In the genomic region with DNA sequence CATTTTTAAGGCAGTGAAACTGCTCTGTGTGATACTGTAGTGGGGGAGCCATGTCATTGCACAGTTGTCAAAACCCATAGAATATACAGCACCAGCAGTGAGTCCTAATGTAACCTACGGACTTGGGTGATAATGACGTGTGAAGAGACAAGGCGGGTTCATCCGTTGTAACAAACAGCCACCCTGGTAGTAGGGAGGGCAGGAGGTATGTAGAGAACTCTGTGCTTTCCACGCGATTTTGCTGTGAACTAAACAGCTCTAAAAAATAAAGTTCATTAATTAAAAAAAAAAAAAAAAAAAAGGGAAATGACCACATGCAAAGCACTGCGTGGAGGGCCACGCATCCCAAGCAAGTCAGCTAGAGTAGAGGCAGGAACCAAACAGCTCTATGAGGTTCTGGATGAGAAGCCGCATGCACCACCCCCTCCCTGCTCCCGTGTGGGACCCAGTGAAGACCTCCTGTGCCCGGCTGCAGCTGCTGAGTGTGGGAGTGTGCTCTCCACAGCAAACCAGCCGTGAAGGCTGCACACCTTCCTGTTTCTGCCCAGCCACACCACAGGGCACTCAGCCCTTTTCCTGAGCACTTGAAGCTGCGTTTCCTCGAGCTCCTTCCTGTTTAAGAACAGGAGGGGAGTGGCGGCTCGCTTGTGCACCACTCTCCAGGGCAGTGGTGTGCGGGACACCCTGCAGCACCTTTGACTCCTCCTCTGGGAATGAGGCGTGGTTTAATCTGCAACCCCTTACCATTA, we compare ENCODE assay signal across 8 cellular contexts.
DNase-seq lines count a peak whose midpoint lies in the region; ATAC-seq and TF ChIP-seq lines count a peak whose summit lies in the region.

No MANE protein-coding gene starts in this region.

- H3K4me3 ChIP-seq in BLaER1 treated with 17β-estradiol and CSF1 and Interleukin-3, amounts not matched to agents 10 nM and 100 nM: peak overlapping the region in 8 of 10 experiments; percentile 2 to 47 (median 30); a peak in 11 of 20 replicates
- peak overlapping the region; percentile 8; the same call in 1 of the 2 replicates for H3K4me3 ChIP-seq in HUES6 (ENCODE audit: low read depth, low read length)

- H3K27ac ChIP-seq in BLaER1 treated with 17β-estradiol and CSF1 and Interleukin-3, amounts not matched to agents 10 nM and 100 nM: peak overlapping the region in 9 of 11 experiments; percentile 7 to 88 (median 73); a peak in 17 of 22 replicates
- H3K27ac ChIP-seq in HUES6 (ENCODE audit: low read depth, low read length): no peak overlapping the region

- H3K27ac Mint-ChIP-seq in WTC11 (no peak overlapping the region), immature natural killer cell (peak overlapping the region; percentile 78 to 94 (median 90))

- H4K20me1 ChIP-seq in BLaER1 treated with 17β-estradiol and CSF1 and Interleukin-3, amounts not matched to agents 10 nM and 100 nM: peaks cover 75 to 100% (median 94%) of the 10 kb centered on the region in 11 experiments

- H3K9ac ChIP-seq in BLaER1 treated with 17β-estradiol and CSF1 and Interleukin-3, amounts not matched to agents 10 nM and 100 nM: peak overlapping the region in 9 of 11 experiments; percentile 18 to 74 (median 58); a peak in 17 of 22 replicates
- H3K9ac ChIP-seq in HUES6 (ENCODE audit: low read length): no peak overlapping the region

- H3K4me1 Mint-ChIP-seq in WTC11 (peaks cover 60% of the 10 kb centered on the region), immature natural killer cell (peaks cover 76 to 82% of the 10 kb centered on the region in 2 donors)

- TF ChIP-seq CTCF in WTC11 (IDR thresholded peaks at IDR 0.05): no peak

- H3K36me3 ChIP-seq in BLaER1 treated with 17β-estradiol and CSF1 and Interleukin-3, amounts not matched to agents 10 nM and 100 nM: peaks cover 0 to 12% (median 0%) of the 10 kb centered on the region in 11 experiments; a peak in 1 of 22 replicates
- H3K36me3 ChIP-seq in HUES6 (ENCODE audit: control insufficient read depth, insufficient read depth, low read length): no peaks in the 10 kb centered on the region

- no peaks in the 10 kb centered on the region for H3K27me3 ChIP-seq in BLaER1 treated with 17β-estradiol and CSF1 and Interleukin-3, amounts not matched to agents 10 nM and 100 nM
- H3K27me3 ChIP-seq in HUES6 (ENCODE audit: control insufficient read depth, insufficient read depth, low read length): no peaks in the 10 kb centered on the region

- peaks cover 99 to 100% (median 100%) of the 10 kb centered on the region in 10 experiments for H3K4me1 ChIP-seq in BLaER1 treated with 17β-estradiol and CSF1 and Interleukin-3, amounts not matched to agents 10 nM and 100 nM
- H3K4me1 ChIP-seq in HUES6 (ENCODE audit: control insufficient read depth, insufficient read depth, low read length): peaks cover 36% of the 10 kb centered on the region

- H3K4me3 Mint-ChIP-seq in WTC11 (no peak overlapping the region), immature natural killer cell (peak overlapping the region; percentile 57 to 85 (median 80))

- DNase-seq in WTC11 (ENCODE audit: low spot score): no peak
- peak; percentile 72 to 83 (median 79) for DNase-seq in immature natural killer cell
- no peak for DNase-seq in mesenteric fat pad (ENCODE audit: low spot score)
- no peak for DNase-seq in HT-29 (ENCODE audit: low spot score)
- DNase-seq in NCI-H226: no peak

- POLR2A ChIA-PET in WTC11 (lab: Charles Lee): no interaction called here

- H3K36me3 Mint-ChIP-seq in WTC11: no peaks in the 10 kb centered on the region
- no peaks in the 10 kb centered on the region for H3K36me3 Mint-ChIP-seq in immature natural killer cell

- H3K9me3 Mint-ChIP-seq in WTC11: no peaks in the 10 kb centered on the region
- H3K9me3 Mint-ChIP-seq in immature natural killer cell: no peaks in the 10 kb centered on the region

- peak; percentile 59 for ATAC-seq in GM19395 (IDR thresholded peaks at IDR 0.05; ENCODE audit: unreplicated experiment)
- ATAC-seq in WTC11: peak; percentile 70

- CTCF ChIA-PET in WTC11 (lab: Charles Lee): interaction anchor here (0.5 to 2.0 kb wide), 13 partner anchors 11 to 310 kb away, joined by 3 to 29 read pairs (median 3); partner anchors contain the start of gene HPCAL1

- H3K27me3 Mint-ChIP-seq in WTC11 (ENCODE audit: low read depth) (no peaks in the 10 kb centered on the region), immature natural killer cell (ENCODE audit: low read depth in 3 of 3) (peaks cover 0 to 8% (median 3%) of the 10 kb centered on the region in 3 donors)

- H3K4me2 ChIP-seq in BLaER1 treated with 17β-estradiol and CSF1 and Interleukin-3, amounts not matched to agents 10 nM and 100 nM: peak overlapping the region; percentile 84 to 97 (median 93)

- H3K9me3 ChIP-seq in BLaER1 treated with 17β-estradiol and CSF1 and Interleukin-3, amounts not matched to agents 10 nM and 100 nM (replicated peaks in 1 of 11): no peaks in the 10 kb centered on the region
- no peaks in the 10 kb centered on the region for H3K9me3 ChIP-seq in HUES6 (ENCODE audit: control insufficient read depth, insufficient read depth, low read depth, low read length)

TF ChIP-seq in WTC11, 78 proteins besides CTCF, POLR2A, EP300 and RAD21:
- no peak for TF ChIP-seq PREB (CRISPR knock-in tag; IDR thresholded peaks at IDR 0.05; ENCODE audit: borderline replicate concordance)
- no peak for TF ChIP-seq OVOL2 (CRISPR knock-in tag; IDR thresholded peaks at IDR 0.05; ENCODE audit: borderline replicate concordance)
- no peak for TF ChIP-seq NR2C2 (CRISPR knock-in tag; IDR thresholded peaks at IDR 0.05)
- no peak for TF ChIP-seq EMX1 (CRISPR knock-in tag; IDR thresholded peaks at IDR 0.05)
- no peak for TF ChIP-seq MYBL2 (CRISPR knock-in tag; IDR thresholded peaks at IDR 0.05)
- TF ChIP-seq, protein P1, sequence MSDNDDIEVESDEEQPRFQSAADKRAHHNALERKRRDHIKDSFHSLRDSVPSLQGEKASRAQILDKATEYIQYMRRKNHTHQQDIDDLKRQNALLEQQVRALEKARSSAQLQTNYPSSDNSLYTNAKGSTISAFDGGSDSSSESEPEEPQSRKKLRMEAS (CRISPR knock-in tag; IDR thresholded peaks at IDR 0.05): no peak
- TF ChIP-seq SP1 (CRISPR knock-in tag; conservative IDR thresholded peaks at IDR 0.05): no peak

Comparison
In these comparisons a context has a peak if more than half of its experiments do, and no peak if none do; other contexts are left out.
1. DNase-seq: peak in immature natural killer cell (3 of 3); none in WTC11 (single experiment), mesenteric fat pad (single experiment), HT-29 (single experiment) and NCI-H226 (single experiment).